In the genomic region with DNA sequence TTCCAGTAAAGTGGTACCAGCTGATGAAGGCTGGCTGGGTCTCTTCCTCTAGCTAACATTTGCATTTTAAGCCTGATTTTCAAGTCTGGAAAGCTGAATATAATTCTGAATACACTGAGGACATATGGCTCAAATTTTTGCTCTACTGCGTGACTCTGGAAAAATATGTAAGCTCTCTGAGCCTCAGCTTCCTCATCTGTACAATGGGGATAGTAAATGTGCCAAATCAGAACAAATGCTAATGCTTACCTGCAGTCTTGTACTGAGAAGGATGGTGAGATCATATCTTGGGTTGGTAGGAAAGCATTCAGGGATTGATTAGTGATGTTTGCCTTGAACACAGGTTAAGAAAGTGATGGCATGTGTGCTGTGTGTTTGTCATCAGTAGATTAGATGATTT, we compare ENCODE assay signal across 33 cellular contexts. TPM values are rescaled to one million over a fixed set of nuclear protein-coding genes. Genes with fewer than 3 reads are reported as not detected.
"Had no signal": no experiment of that assay in that cellular context is flagged by ENCODE, and none has a peak within 500 bp of the region (broad histone marks: within the 10 kb centered on the region; RNA-seq: fewer than 3 reads in every experiment).

No MANE protein-coding gene starts in this region.

- H3K27me3 ChIP-seq: ascending aorta, cardiac muscle cell had no signal

- H3K4me3 ChIP-seq: ascending aorta, cardiac muscle cell had no signal

- DNase-seq: activated B cell treated with CpG ODN at 0.5 μM for 24 hours; activated CD4-positive, alpha-beta memory T cell treated with anti-CD3 and anti-CD28 coated beads for 36 hours; activated CD4-positive, alpha-beta T cell treated with anti-CD3 and anti-CD28 coated beads for 4 hours; activated CD4-positive, alpha-beta T cell treated with anti-CD3 and anti-CD28 coated beads, Interleukin-2, amount 10 ng/mL, durations not matched to agents 24 days and 14 days; activated CD4-positive, alpha-beta T cell treated with anti-CD3 and anti-CD28 coated beads, Interleukin-2, amount 50 U/mL, for 1 hour; activated CD4-positive, alpha-beta T cell treated with anti-CD3 and anti-CD28 coated beads, Interleukin-2, amount 50 U/mL, for 4 hours; activated CD4-positive, CD25-positive, alpha-beta regulatory T cell treated with anti-CD3 and anti-CD28 coated beads, Interleukin-2, amount 50 U/mL, for 72 hours; activated CD8-positive, alpha-beta memory T cell treated with anti-CD3 and anti-CD28 coated beads, Interleukin-2, amount 50 U/mL, for 4 hours; activated CD8-positive, alpha-beta T cell treated with anti-CD3 and anti-CD28 coated beads for 36 hours; activated effector memory CD4-positive, alpha-beta T cell treated with Interleukin-2 at 50 U/mL for 16 hours; activated gamma-delta T cell; activated naive CD4-positive, alpha-beta T cell treated with anti-CD3 and anti-CD28 coated beads, Interleukin-2, amount 10 ng/mL, durations not matched to agents 7 days and 5 days; activated naive CD4-positive, alpha-beta T cell treated with Interleukin-2 at 50 U/mL for 16 hours; activated naive CD8-positive, alpha-beta T cell treated with anti-CD3 and anti-CD28 coated beads, Interleukin-2, amount 10 ng/mL, durations not matched to agents 7 days and 5 days; activated naive CD8-positive, alpha-beta T cell treated with anti-CD3 and anti-CD28 coated beads, Interleukin-2, amount 50 U/mL, for 24 hours; activated T-cell treated with anti-CD3 and anti-CD28 coated beads for 4 hours; activated T-cell treated with anti-CD3 and anti-CD28 coated beads, Interleukin-2, amount 50 U/mL, for 1 hour; activated T-cell treated with anti-CD3 and anti-CD28 coated beads, Interleukin-2, amount 50 U/mL, for 4 hours; amygdala; anterior cingulate cortex; caudate nucleus; cerebellar nuclear complex; T-helper 1 cell; T-helper 2 cell; T-helper 9 cell had no signal

- H3K36me3 ChIP-seq: ascending aorta, cardiac muscle cell had no signal

- H3K4me1 ChIP-seq: ascending aorta had no signal

- H3K9me3 ChIP-seq: ascending aorta had no signal

- ATAC-seq: activated CD8-positive, alpha-beta T cell treated with anti-CD3 and anti-CD28 coated beads for 36 hours; activated naive CD8-positive, alpha-beta T cell treated with anti-CD3 and anti-CD28 coated beads, Interleukin-2, amount 50 U/mL, for 24 hours; activated T-cell treated with anti-CD3 and anti-CD28 coated beads, Interleukin-2, amount 50 U/mL, for 4 hours had no signal

- H3K27ac ChIP-seq: ascending aorta, cardiac muscle cell, VCaP had no signal

- FAIRE-seq: TTC549 had no signal

RNA-seq across cellular contexts. Expression of gene HNF1A, which starts 14.6 kb away (rescaled TPM):
- total RNA-seq: activated B cell treated with CpG ODN at 0.5 μM for 24 hours; activated CD4-positive, alpha-beta memory T cell treated with anti-CD3 and anti-CD28 coated beads for 36 hours; activated CD4-positive, alpha-beta T cell treated with anti-CD3 and anti-CD28 coated beads, Interleukin-2, amount 10 ng/mL, durations not matched to agents 24 days and 14 days; activated CD8-positive, alpha-beta memory T cell treated with anti-CD3 and anti-CD28 coated beads for 36 hours; activated CD8-positive, alpha-beta T cell treated with anti-CD3 and anti-CD28 coated beads for 36 hours; activated naive CD8-positive, alpha-beta T cell treated with anti-CD3 and anti-CD28 coated beads, Interleukin-2, amount 10 ng/mL, durations not matched to agents 7 days and 5 days; activated T-cell treated with anti-CD3 and anti-CD28 coated beads, Interleukin-2, amount 50 U/mL, for 4 hours; activated T-helper 2 cell treated with anti-CD3 and anti-CD28 coated beads, Interferon-gamma antibody, Interleukin-2, Interleukin-4, amounts not matched to agents 10 μg/mL and 5 μg/mL and 100 μg/mL, durations not matched to agents 14 hours and 24 hours and 36 hours; ascending aorta; bronchial epithelial cell; cardiac muscle cell; chondrocyte had no signal
- polyA plus RNA-seq: cardiac muscle cell had no signal

RNA-seq across cellular contexts. Expression of gene OASL, which starts 46.1 kb away (rescaled TPM):
- total RNA-seq: ascending aorta, cardiac muscle cell, chondrocyte had no signal
- polyA plus RNA-seq: cardiac muscle cell had no signal
